Comparison of ENCODE assay signal across 26 cellular contexts in genomic region chr10:126854726-126855125, GRCh38. TPM values are rescaled to one million over a fixed set of nuclear protein-coding genes. Genes with fewer than 3 reads are reported as not detected.
DNase-seq lines count a peak whose midpoint lies in the region; ATAC-seq and TF ChIP-seq lines count a peak whose summit lies in the region.
"Had no signal": no experiment of that assay in that cellular context is flagged by ENCODE, and none has a peak within 500 bp of the region (broad histone marks: within the 10 kb centered on the region; RNA-seq: fewer than 3 reads in every experiment).

No MANE protein-coding gene starts in this region.

- no peak overlapping the region for H3K9ac ChIP-seq in neural progenitor cell
- H3K9ac ChIP-seq: BLaER1 treated with 17β-estradiol and CSF1 and Interleukin-3, amounts not matched to agents 10 nM and 100 nM had no signal

- H3K4me3 Mint-ChIP-seq in activated CD8-positive, alpha-beta memory T cell treated with anti-CD3 and anti-CD28 coated beads, Interleukin-2, amount 10 ng/mL, durations not matched to agents 7 days and 5 days = no peak overlapping the region
- H3K4me3 Mint-ChIP-seq in neural progenitor cell = no peak overlapping the region
- no peak overlapping the region for H3K4me3 Mint-ChIP-seq in progenitor cell of endocrine pancreas (ENCODE audit: low read depth)
- H3K4me3 Mint-ChIP-seq: B cell; CD4-positive, alpha-beta T cell; CD8-positive, alpha-beta T cell had no signal

- H3K79me2 ChIP-seq in neural progenitor cell (ENCODE audit: low read depth) = no peaks in the 10 kb centered on the region

- H3K4me1 ChIP-seq in neural progenitor cell = no peaks in the 10 kb centered on the region
- H3K4me1 ChIP-seq: A549 had no signal

- no peaks in the 10 kb centered on the region for H3K27me3 ChIP-seq in neural progenitor cell
- H3K27me3 ChIP-seq: BLaER1 treated with 17β-estradiol and CSF1 and Interleukin-3, amounts not matched to agents 10 nM and 100 nM had no signal

- DNase-seq in activated CD8-positive, alpha-beta memory T cell treated with anti-CD3 and anti-CD28 coated beads for 24 hours = peak; percentile 9
- no peak for DNase-seq in activated CD8-positive, alpha-beta memory T cell treated with anti-CD3 and anti-CD28 coated beads, Interleukin-2, amount 10 ng/mL, durations not matched to agents 7 days and 5 days
- no peak for DNase-seq in neural progenitor cell (ENCODE audit: low spot score)
- peak; percentile 6 for DNase-seq in progenitor cell of endocrine pancreas (ENCODE audit: low spot score, unreplicated experiment)
- peak; percentile 32 for DNase-seq in ureter (ENCODE audit: low spot score)
- no peak for DNase-seq in Kasumi-1 (lab: John Stamatoyannopoulos, UW)
- DNase-seq in DMS 273 (lab: John Stamatoyannopoulos, UW; ENCODE audit: unreplicated experiment) = no peak
- no peak for DNase-seq in amygdala (lab: John Stamatoyannopoulos, UW)
- DNase-seq: AML-193; Caco-2; Calu3; CD4-positive, alpha-beta T cell; DMS 273 treated with DMSO at 0.1 percent for 48 hours; DMS153; DMS53; DMS79; DND-41; EL; GDM1 had no signal

- no peaks in the 10 kb centered on the region for H3K9me3 ChIP-seq in neural progenitor cell (ENCODE audit: low read depth)
- H3K9me3 ChIP-seq: Caco-2 had no signal

- no peak overlapping the region for H3K27ac Mint-ChIP-seq in activated CD8-positive, alpha-beta memory T cell treated with anti-CD3 and anti-CD28 coated beads, Interleukin-2, amount 10 ng/mL, durations not matched to agents 7 days and 5 days
- H3K27ac Mint-ChIP-seq in neural progenitor cell (no peak overlapping the region), progenitor cell of endocrine pancreas (no peak overlapping the region)
- H3K27ac Mint-ChIP-seq: B cell; CD4-positive, alpha-beta T cell; CD8-positive, alpha-beta T cell had no signal

- TF ChIP-seq CTCF in neural progenitor cell (IDR thresholded peaks at IDR 0.05) (no peak), progenitor cell of endocrine pancreas (IDR thresholded peaks at IDR 0.05; ENCODE audit: unreplicated experiment) (no peak)

- H2AFZ ChIP-seq in neural progenitor cell (replicated peaks) = peak overlapping the region; percentile 3

- H3K4me3 ChIP-seq in neural progenitor cell = no peak overlapping the region
- H3K4me3 ChIP-seq: A549; BLaER1 treated with 17β-estradiol and CSF1 and Interleukin-3, amounts not matched to agents 10 nM and 100 nM; GM12878 had no signal

- H3K36me3 ChIP-seq in neural progenitor cell = no peaks in the 10 kb centered on the region
- H3K36me3 ChIP-seq: BLaER1 treated with 17β-estradiol and CSF1 and Interleukin-3, amounts not matched to agents 10 nM and 100 nM had no signal

- H3K27me3 Mint-ChIP-seq in activated CD8-positive, alpha-beta memory T cell treated with anti-CD3 and anti-CD28 coated beads, Interleukin-2, amount 10 ng/mL, durations not matched to agents 7 days and 5 days = no peaks in the 10 kb centered on the region
- H3K27me3 Mint-ChIP-seq in neural progenitor cell (ENCODE audit: insufficient read depth, low read depth) (peaks cover 2% of the 10 kb centered on the region), progenitor cell of endocrine pancreas (peaks cover 19% of the 10 kb centered on the region)
- H3K27me3 Mint-ChIP-seq: B cell; CD4-positive, alpha-beta T cell had no signal

- no peaks in the 10 kb centered on the region for H4K20me1 ChIP-seq in neural progenitor cell (ENCODE audit: low read depth)
- H4K20me1 ChIP-seq: BLaER1 treated with 17β-estradiol and CSF1 and Interleukin-3, amounts not matched to agents 10 nM and 100 nM had no signal

- no peak overlapping the region for H3K27ac ChIP-seq in neural progenitor cell
- H3K27ac ChIP-seq: 22Rv1; A549; BLaER1 treated with 17β-estradiol and CSF1 and Interleukin-3, amounts not matched to agents 10 nM and 100 nM; C4-2B had no signal

- H3K36me3 Mint-ChIP-seq in activated CD8-positive, alpha-beta memory T cell treated with anti-CD3 and anti-CD28 coated beads, Interleukin-2, amount 10 ng/mL, durations not matched to agents 7 days and 5 days = no peaks in the 10 kb centered on the region
- H3K36me3 Mint-ChIP-seq in neural progenitor cell (no peaks in the 10 kb centered on the region), progenitor cell of endocrine pancreas (ENCODE audit: insufficient read depth) (no peaks in the 10 kb centered on the region)
- H3K36me3 Mint-ChIP-seq: CD8-positive, alpha-beta T cell had no signal

- H3K4me1 Mint-ChIP-seq in activated CD8-positive, alpha-beta memory T cell treated with anti-CD3 and anti-CD28 coated beads, Interleukin-2, amount 10 ng/mL, durations not matched to agents 7 days and 5 days = no peaks in the 10 kb centered on the region
- H3K4me1 Mint-ChIP-seq in neural progenitor cell = no peaks in the 10 kb centered on the region
- H3K4me1 Mint-ChIP-seq in progenitor cell of endocrine pancreas (ENCODE audit: low read depth) = no peaks in the 10 kb centered on the region
- H3K4me1 Mint-ChIP-seq: B cell had no signal

- H3K9me3 Mint-ChIP-seq in activated CD8-positive, alpha-beta memory T cell treated with anti-CD3 and anti-CD28 coated beads, Interleukin-2, amount 10 ng/mL, durations not matched to agents 7 days and 5 days (ENCODE audit: low read depth) = peaks cover 6% of the 10 kb centered on the region
- H3K9me3 Mint-ChIP-seq in neural progenitor cell (no peaks in the 10 kb centered on the region), progenitor cell of endocrine pancreas (ENCODE audit: low read depth) (no peaks in the 10 kb centered on the region)
- H3K9me3 Mint-ChIP-seq: CD4-positive, alpha-beta T cell; CD8-positive, alpha-beta T cell had no signal

- ATAC-seq in activated CD8-positive, alpha-beta memory T cell treated with anti-CD3 and anti-CD28 coated beads, Interleukin-2, amount 10 ng/mL, durations not matched to agents 7 days and 5 days = no peak
- ATAC-seq: A549; CD8-positive, alpha-beta T cell; GM12878 had no signal

- CTCF ChIA-PET in activated CD8-positive, alpha-beta memory T cell treated with anti-CD3 and anti-CD28 coated beads, Interleukin-2, amount 10 ng/mL, durations not matched to agents 7 days and 5 days (lab: Charles Lee) = no interaction called here

- no peaks in the 10 kb centered on the region for H3F3A ChIP-seq in neural progenitor cell (ENCODE audit: low read depth)

- H3K4me2 ChIP-seq in neural progenitor cell = no peak overlapping the region
- H3K4me2 ChIP-seq: A549; BLaER1 treated with 17β-estradiol and CSF1 and Interleukin-3, amounts not matched to agents 10 nM and 100 nM had no signal

RNA-seq across cellular contexts. Expression of gene DOCK1, which starts 50.5 kb away (rescaled TPM):
- total RNA-seq in activated CD8-positive, alpha-beta memory T cell treated with anti-CD3 and anti-CD28 coated beads, Interleukin-2, amount 10 ng/mL, durations not matched to agents 7 days and 5 days = under 1 TPM in 1 of 2 experiments, not detected in 1; 0.07 TPM
- total RNA-seq in neural progenitor cell (ENCODE audit: low replicate concordance) (67.0 and 72.6 TPM in 2 replicates), progenitor cell of endocrine pancreas (77.8 and 81.2 TPM in 2 replicates), ureter (97.7 TPM)
- total RNA-seq: B cell; CD4-positive, alpha-beta T cell; CD8-positive, alpha-beta T cell had no signal

Comparison
In these comparisons a context has a peak if more than half of its experiments do, and no peak if none do; other contexts are left out.
1. DNase-seq: peak in activated CD8-positive, alpha-beta memory T cell treated with anti-CD3 and anti-CD28 coated beads for 24 hours (single experiment), progenitor cell of endocrine pancreas (single experiment) and ureter (single experiment); none in activated CD8-positive, alpha-beta memory T cell treated with anti-CD3 and anti-CD28 coated beads, Interleukin-2, amount 10 ng/mL, durations not matched to agents 7 days and 5 days (single experiment), neural progenitor cell (single experiment), Kasumi-1 (0 of 2), DMS 273 (single experiment) and amygdala (0 of 56).
2. RNA of gene DOCK1, which starts 50.5 kb away (total RNA-seq): 97.7 TPM in ureter (single experiment), 77.8 to 81.2 TPM in progenitor cell of endocrine pancreas and 67.0 to 72.6 TPM in neural progenitor cell; 0.07 TPM in activated CD8-positive, alpha-beta memory T cell treated with anti-CD3 and anti-CD28 coated beads, Interleukin-2, amount 10 ng/mL, durations not matched to agents 7 days and 5 days; every median in the first group is over 10 times any median in the second.